Comparison of ENCODE assay signal across 1 cellular context in the genomic region with DNA sequence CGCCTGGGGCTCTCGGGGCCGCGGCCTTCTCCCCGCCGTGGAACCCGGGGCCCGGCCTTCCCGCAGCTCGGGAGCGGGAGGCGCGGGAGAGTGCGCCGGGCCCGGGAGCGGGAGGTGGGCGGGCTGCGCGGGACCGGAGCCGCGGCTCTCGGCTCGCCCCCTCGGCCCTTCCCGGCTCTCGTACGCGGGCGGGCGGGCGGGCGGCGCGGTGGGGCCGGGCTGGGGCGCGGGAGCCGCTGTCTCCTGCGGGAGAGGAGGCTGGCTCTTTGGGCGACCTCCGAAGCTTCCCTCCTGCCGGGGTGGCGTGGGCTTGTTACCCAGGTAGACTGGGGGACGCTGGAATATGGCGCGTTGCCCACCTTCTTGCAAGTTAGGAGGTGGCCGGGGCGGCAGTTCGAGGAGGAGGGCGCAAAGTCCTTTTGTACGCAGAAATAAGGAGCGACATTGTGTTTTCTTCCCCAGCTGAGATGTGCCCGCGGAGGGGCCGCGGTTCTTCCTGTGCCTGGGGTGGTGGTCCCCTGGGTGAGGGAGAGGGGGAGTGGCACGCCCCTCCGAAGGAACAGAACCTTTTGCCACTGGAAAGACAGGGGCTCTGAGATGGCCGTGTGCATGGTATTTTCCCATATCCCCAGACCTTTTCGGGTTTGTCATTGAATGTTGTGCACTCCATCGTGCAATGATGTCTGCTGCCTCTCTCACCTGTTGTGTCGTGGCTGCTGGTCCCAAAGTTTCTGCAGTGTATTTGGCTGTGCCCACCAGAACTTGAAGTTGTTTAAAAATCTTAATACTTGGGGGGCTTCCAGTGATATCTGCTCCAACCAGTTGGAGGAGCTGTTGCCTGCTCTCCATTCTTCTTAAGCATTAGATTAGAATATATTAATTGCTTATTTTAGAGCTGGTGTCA.
A peak's percentile ranks its signal among the peaks of the same experiment; 100 is the strongest.
TF ChIP-seq lines count a peak whose summit lies in the region.

No MANE protein-coding gene starts in this region.

TF ChIP-seq in A549, 52 proteins besides CTCF, POLR2A, EP300 and RAD21 (continued from another document):
- 0 out of 2 replicates have a peak, but pooled peaks have one; percentile 13 for TF ChIP-seq PHF8 (IDR thresholded peaks at IDR 0.05; ENCODE audit: borderline replicate concordance, low read depth)
- no peak for TF ChIP-seq RFX5 (IDR thresholded peaks at IDR 0.05)
TF ChIP-seq in A549: peak in this region for 3.
